18 cellular contexts compared by ENCODE assay signal in the genomic region with DNA sequence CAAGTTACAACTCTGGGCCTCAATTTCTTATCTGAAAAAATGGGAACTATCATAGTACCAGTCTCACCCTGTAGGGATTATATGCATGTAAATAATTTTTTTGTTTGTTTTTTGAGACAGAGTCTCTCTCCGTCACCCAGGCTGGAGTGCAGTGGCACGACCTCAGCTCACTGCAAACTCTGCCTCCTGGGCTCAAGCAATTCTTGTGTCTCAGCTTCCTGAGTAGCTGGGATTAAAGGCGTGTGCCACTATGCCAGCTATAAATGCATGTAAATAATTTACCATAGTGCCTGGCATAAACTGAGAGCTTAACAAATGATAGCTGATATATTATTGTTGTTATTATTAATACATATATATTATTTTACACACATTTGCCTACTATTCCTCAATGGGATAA. TPM values are rescaled to one million over a fixed set of nuclear protein-coding genes. Genes with fewer than 3 reads are reported as not detected.
DNase-seq lines count a peak whose midpoint lies in the region; ATAC-seq and TF ChIP-seq lines count a peak whose summit lies in the region.
"Had no signal": no experiment of that assay in that cellular context is flagged by ENCODE, and none has a peak within 500 bp of the region (broad histone marks: within the 10 kb centered on the region; RNA-seq: fewer than 3 reads in every experiment).

No MANE protein-coding gene starts in this region.

- H3K9me3 ChIP-seq in colonic mucosa (no peaks in the 10 kb centered on the region), mucosa of descending colon (no peaks in the 10 kb centered on the region), transverse colon (no peaks in the 10 kb centered on the region), SK-N-SH (no peaks in the 10 kb centered on the region)
- H3K9me3 ChIP-seq: BE2C, BLaER1 had no signal

- no peak for TF ChIP-seq RAD21 in SK-N-SH (IDR thresholded peaks at IDR 0.05; ENCODE audit: low read length)

- H3K79me2 ChIP-seq in SK-N-SH (ENCODE audit: insufficient read depth): no peaks in the 10 kb centered on the region

- H2AFZ ChIP-seq in SK-N-SH (ENCODE audit: low read depth): no peak overlapping the region

- H3F3A ChIP-seq in SK-N-SH (replicated peaks; ENCODE audit: insufficient read depth): no peaks in the 10 kb centered on the region

- H3K9ac ChIP-seq in colonic mucosa (ENCODE audit: low read depth in 2 of 2, low read length in 2 of 2) (no peak overlapping the region), SK-N-SH (no peak overlapping the region)
- H3K9ac ChIP-seq: BLaER1 had no signal

- 44 to 67% methylated on average over 2 to 3 of the region's 3 CpGs for WGBS in transverse colon (ENCODE audit: low coverage in 1 of 2), 2 donors
- WGBS in SK-N-SH (ENCODE audit: low lambda C conversion rate): 87% methylated on average over 3 of the region's 3 CpGs

- in situ Hi-C loops in transverse colon (cut with MboI; ENCODE audit: low pct_ligation_motif_present in 1 of 4, low pct_unique_long_range_greater_than_20kb in 1 of 4, low sequenced_read_pairs in 3 of 4) (loop anchor here in 2 of 4 donors (10.0 kb wide), 2 partner anchors 98 to 108 kb away; no protein-coding TSS in a partner anchor), brain microvascular endothelial cell (cut with HindIII; ENCODE audit: low pct_ligation_motif_present, low sequenced_read_pairs) (no loop called here)

- H3K27me3 ChIP-seq in colonic mucosa: no peaks in the 10 kb centered on the region
- H3K27me3 ChIP-seq in transverse colon: no peaks in the 10 kb centered on the region
- no peaks in the 10 kb centered on the region for H3K27me3 ChIP-seq in SK-N-SH (ENCODE audit: insufficient read depth)
- no peaks in the 10 kb centered on the region for H3K27me3 ChIP-seq in brain microvascular endothelial cell (replicated peaks)

- POLR2A ChIA-PET in SK-N-SH (lab: Yijun Ruan, JAX): no interaction called here

- H3K4me3 ChIP-seq in colonic mucosa (no peak overlapping the region), mucosa of descending colon (no peak overlapping the region), transverse colon (no peak overlapping the region), SK-N-SH (ENCODE audit: low read depth in 2 of 2, low read length in 1 of 2) (no peak overlapping the region), brain microvascular endothelial cell (ENCODE audit: low read depth, low read length) (no peak overlapping the region)
- H3K4me3 ChIP-seq: BLaER1 had no signal

- peaks cover 5% of the 10 kb centered on the region for H3K4me1 ChIP-seq in colonic mucosa
- peaks cover 15% of the 10 kb centered on the region for H3K4me1 ChIP-seq in mucosa of descending colon (ENCODE audit: low read depth)
- H3K4me1 ChIP-seq in transverse colon: peaks cover 0 to 28% (median 14%) of the 10 kb centered on the region in 4 donors
- H3K4me1 ChIP-seq in SK-N-SH (ENCODE audit: control insufficient read depth in 1 of 2, insufficient read depth in 2 of 2, low read depth in 1 of 2, low read length in 1 of 2): peaks cover 6 to 9% of the 10 kb centered on the region in 2 experiments; a peak in 1 of 4 replicates
- H3K4me1 ChIP-seq: BE2C had no signal

- intact Hi-C loops in colonic mucosa (cut with DNase I): no loop called here
- intact Hi-C loops in mucosa of descending colon (cut with DNase I, micrococcal nuclease): no loop called here
- intact Hi-C loops in transverse colon (cut with DNase I; ENCODE audit: low total_unique reads): loop anchor here (5.0 kb wide), 1 partner anchor 45 kb away; no protein-coding TSS in a partner anchor

- no peak for ATAC-seq in mucosa of descending colon

- H3K27ac ChIP-seq in colonic mucosa (peak overlapping the region; percentile 12), transverse colon (peak overlapping the region; percentile 16 to 45 (median 32)), SK-N-SH (ENCODE audit: low read depth in 2 of 2, low read length in 1 of 2) (no peak overlapping the region), brain microvascular endothelial cell (no peak overlapping the region)
- H3K27ac ChIP-seq: BLaER1 had no signal

- DNase-seq in colonic mucosa: no peak
- peak in 2 of 3 donors; percentile 43 to 60 for DNase-seq in mucosa of descending colon
- DNase-seq in transverse colon: peak; percentile 54
- no peak for DNase-seq in SK-N-SH
- no peak for DNase-seq in brain microvascular endothelial cell
- no peak for DNase-seq in DMS153 treated with DMSO at 0.1 percent for 48 hours (lab: John Stamatoyannopoulos, UW; ENCODE audit: unreplicated experiment)
- DNase-seq: 8988T; ACHN; BE2C; C1 segment of cervical spinal cord; CD4-positive, CD25-positive, alpha-beta regulatory T cell; CD8-positive, alpha-beta memory T cell; COR-L47; DMS 273 treated with DMSO at 0.1 percent for 48 hours; DMS153; DMS79 treated with DMSO at 0.1 percent for 48 hours; GF-D8 had no signal

- no peak for TF ChIP-seq EP300 in transverse colon (IDR thresholded peaks at IDR 0.05; ENCODE audit: low read depth)
- TF ChIP-seq EP300 in SK-N-SH (IDR thresholded peaks at IDR 0.05; ENCODE audit: borderline replicate concordance in 1 of 2, low read depth in 1 of 2, low read length in 1 of 2): no peak

- no peaks in the 10 kb centered on the region for H4K20me1 ChIP-seq in SK-N-SH (ENCODE audit: insufficient read depth)

- H3K4me2 ChIP-seq in SK-N-SH: no peak overlapping the region
- H3K4me2 ChIP-seq: BLaER1 had no signal

- CTCF ChIA-PET in SK-N-SH (lab: Yijun Ruan, JAX): interaction anchor here (0.9 to 8.1 kb wide), 4 partner anchors 49 to 104 kb away, joined by 3 to 90 read pairs (median 4); no protein-coding TSS in a partner anchor

- no peaks in the 10 kb centered on the region for H3K36me3 ChIP-seq in colonic mucosa
- H3K36me3 ChIP-seq in mucosa of descending colon (ENCODE audit: low read depth): no peaks in the 10 kb centered on the region
- H3K36me3 ChIP-seq in transverse colon: no peaks in the 10 kb centered on the region
- H3K36me3 ChIP-seq in SK-N-SH (replicated peaks in 1 of 2; ENCODE audit: control insufficient read depth in 1 of 2, insufficient read depth in 2 of 2, low read length in 1 of 2): no peaks in the 10 kb centered on the region
- no peaks in the 10 kb centered on the region for H3K36me3 ChIP-seq in brain microvascular endothelial cell (replicated peaks)
- H3K36me3 ChIP-seq: BE2C, BLaER1 had no signal

- TF ChIP-seq POLR2A in transverse colon (IDR thresholded peaks at IDR 0.05): no peak

- TF ChIP-seq CTCF in colonic mucosa (IDR thresholded peaks at IDR 0.05) (no peak), mucosa of descending colon (IDR thresholded peaks at IDR 0.05) (no peak), transverse colon (IDR thresholded peaks at IDR 0.05) (peak in 2 of 5 experiments; percentile 16 to 31), SK-N-SH (IDR thresholded peaks at IDR 0.05) (no peak), brain microvascular endothelial cell (IDR thresholded peaks at IDR 0.05; ENCODE audit: low read depth, low read length, missing control alignments) (no peak)

- no peaks in the 10 kb centered on the region for H3K9me2 ChIP-seq in SK-N-SH

TF ChIP-seq in SK-N-SH, 30 proteins besides CTCF, POLR2A, EP300 and RAD21 (continues in another document):
- TF ChIP-seq RXRA (IDR thresholded peaks at IDR 0.05; ENCODE audit: borderline replicate concordance, low read depth) (no peak), NFIC (IDR thresholded peaks at IDR 0.05; ENCODE audit: borderline replicate concordance) (no peak)
- TF ChIP-seq, protein P1, sequence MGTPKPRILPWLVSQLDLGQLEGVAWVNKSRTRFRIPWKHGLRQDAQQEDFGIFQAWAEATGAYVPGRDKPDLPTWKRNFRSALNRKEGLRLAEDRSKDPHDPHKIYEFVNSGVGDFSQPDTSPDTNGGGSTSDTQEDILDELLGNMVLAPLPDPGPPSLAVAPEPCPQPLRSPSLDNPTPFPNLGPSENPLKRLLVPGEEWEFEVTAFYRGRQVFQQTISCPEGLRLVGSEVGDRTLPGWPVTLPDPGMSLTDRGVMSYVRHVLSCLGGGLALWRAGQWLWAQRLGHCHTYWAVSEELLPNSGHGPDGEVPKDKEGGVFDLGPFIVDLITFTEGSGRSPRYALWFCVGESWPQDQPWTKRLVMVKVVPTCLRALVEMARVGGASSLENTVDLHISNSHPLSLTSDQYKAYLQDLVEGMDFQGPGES (IDR thresholded peaks at IDR 0.05; ENCODE audit: low read depth, low read length): no peak
- TF ChIP-seq, protein P2, sequence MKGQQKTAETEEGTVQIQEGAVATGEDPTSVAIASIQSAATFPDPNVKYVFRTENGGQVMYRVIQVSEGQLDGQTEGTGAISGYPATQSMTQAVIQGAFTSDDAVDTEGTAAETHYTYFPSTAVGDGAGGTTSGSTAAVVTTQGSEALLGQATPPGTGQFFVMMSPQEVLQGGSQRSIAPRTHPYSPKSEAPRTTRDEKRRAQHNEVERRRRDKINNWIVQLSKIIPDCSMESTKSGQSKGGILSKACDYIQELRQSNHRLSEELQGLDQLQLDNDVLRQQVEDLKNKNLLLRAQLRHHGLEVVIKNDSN (IDR thresholded peaks at IDR 0.05; ENCODE audit: borderline replicate concordance, low read depth): no peak
- TF ChIP-seq, protein P3, sequence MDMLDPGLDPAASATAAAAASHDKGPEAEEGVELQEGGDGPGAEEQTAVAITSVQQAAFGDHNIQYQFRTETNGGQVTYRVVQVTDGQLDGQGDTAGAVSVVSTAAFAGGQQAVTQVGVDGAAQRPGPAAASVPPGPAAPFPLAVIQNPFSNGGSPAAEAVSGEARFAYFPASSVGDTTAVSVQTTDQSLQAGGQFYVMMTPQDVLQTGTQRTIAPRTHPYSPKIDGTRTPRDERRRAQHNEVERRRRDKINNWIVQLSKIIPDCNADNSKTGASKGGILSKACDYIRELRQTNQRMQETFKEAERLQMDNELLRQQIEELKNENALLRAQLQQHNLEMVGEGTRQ (IDR thresholded peaks at IDR 0.05; ENCODE audit: borderline replicate concordance, low read depth, low read length): no peak

RNA-seq across cellular contexts. Expression of a gene that starts 3.0 kb away (rescaled TPM):
- total RNA-seq in colonic mucosa: 10 to 100 TPM; 59.1 to 74.0 TPM
- total RNA-seq in mucosa of descending colon: 10 to 100 TPM; 52.9 to 96.0 (median 67.8) TPM
- 10 to 100 TPM; 61.0 to 76.7 (median 61.2) TPM for total RNA-seq in transverse colon
- 6.1 and 8.4 TPM in 2 replicates for polyA plus RNA-seq in SK-N-SH (2012; rRNA removed)
- polyA plus RNA-seq in SK-N-SH (2012; cell fraction: cytosol; rRNA removed): 4.4 and 4.6 TPM in 2 replicates
- polyA plus RNA-seq in SK-N-SH (2012; cell fraction: nucleus; rRNA removed): 19.4 and 33.8 TPM in 2 replicates

Comparison
In these comparisons a context has a peak if more than half of its experiments do, and no peak if none do; other contexts are left out.
1. DNase-seq: peak in mucosa of descending colon (2 of 3) and transverse colon (single experiment); none in colonic mucosa (single experiment), SK-N-SH (single experiment), brain microvascular endothelial cell (single experiment) and DMS153 treated with DMSO at 0.1 percent for 48 hours (single experiment).
2. H3K27ac ChIP-seq: peak in colonic mucosa (single experiment) and transverse colon (4 of 4); none in SK-N-SH (0 of 2) and brain microvascular endothelial cell (single experiment).